In the genomic region with DNA sequence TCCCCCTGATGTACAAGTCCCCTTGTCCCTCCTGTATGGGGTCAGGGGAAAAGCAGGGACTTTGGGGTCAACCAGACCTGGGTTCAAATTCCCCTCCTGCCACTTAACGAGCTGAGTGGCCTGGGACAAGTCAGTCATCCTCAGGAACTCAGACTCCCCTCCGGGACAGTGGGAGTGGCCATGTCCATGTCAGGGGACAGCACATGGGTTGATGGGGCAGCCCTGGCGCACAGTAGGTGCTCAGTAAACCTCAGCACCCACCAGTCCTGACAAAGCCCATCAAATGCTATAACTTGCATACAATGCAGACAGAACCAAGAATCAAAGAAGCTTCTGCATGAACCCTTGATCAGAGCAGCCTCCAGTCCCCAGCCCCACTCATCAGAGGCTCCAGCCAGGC, we compare ENCODE assay signal across 1 cellular context.
TF ChIP-seq lines count a peak whose summit lies in the region.

No MANE protein-coding gene starts in this region.

TF ChIP-seq in IMR-90, 13 proteins besides CTCF, POLR2A, EP300 and RAD21:
- TF ChIP-seq RCOR1 (IDR thresholded peaks at IDR 0.05; ENCODE audit: insufficient replicate concordance, low read length): no peak
- no peak for TF ChIP-seq CHD1 (IDR thresholded peaks at IDR 0.05; ENCODE audit: low read depth, low read length)
- TF ChIP-seq, protein P1, sequence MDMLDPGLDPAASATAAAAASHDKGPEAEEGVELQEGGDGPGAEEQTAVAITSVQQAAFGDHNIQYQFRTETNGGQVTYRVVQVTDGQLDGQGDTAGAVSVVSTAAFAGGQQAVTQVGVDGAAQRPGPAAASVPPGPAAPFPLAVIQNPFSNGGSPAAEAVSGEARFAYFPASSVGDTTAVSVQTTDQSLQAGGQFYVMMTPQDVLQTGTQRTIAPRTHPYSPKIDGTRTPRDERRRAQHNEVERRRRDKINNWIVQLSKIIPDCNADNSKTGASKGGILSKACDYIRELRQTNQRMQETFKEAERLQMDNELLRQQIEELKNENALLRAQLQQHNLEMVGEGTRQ (IDR thresholded peaks at IDR 0.05; ENCODE audit: low read depth, low read length): no peak
- TF ChIP-seq SMC3 (IDR thresholded peaks at IDR 0.05; ENCODE audit: low read depth, low read length): no peak
- no peak for TF ChIP-seq FOS (IDR thresholded peaks at IDR 0.05; ENCODE audit: low read depth, low read length)
- no peak for TF ChIP-seq MXI1 (IDR thresholded peaks at IDR 0.05; ENCODE audit: borderline replicate concordance, low read depth, low read length)
- TF ChIP-seq, protein P2, sequence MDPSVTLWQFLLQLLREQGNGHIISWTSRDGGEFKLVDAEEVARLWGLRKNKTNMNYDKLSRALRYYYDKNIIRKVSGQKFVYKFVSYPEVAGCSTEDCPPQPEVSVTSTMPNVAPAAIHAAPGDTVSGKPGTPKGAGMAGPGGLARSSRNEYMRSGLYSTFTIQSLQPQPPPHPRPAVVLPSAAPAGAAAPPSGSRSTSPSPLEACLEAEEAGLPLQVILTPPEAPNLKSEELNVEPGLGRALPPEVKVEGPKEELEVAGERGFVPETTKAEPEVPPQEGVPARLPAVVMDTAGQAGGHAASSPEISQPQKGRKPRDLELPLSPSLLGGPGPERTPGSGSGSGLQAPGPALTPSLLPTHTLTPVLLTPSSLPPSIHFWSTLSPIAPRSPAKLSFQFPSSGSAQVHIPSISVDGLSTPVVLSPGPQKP (IDR thresholded peaks at IDR 0.05; ENCODE audit: borderline replicate concordance, low read depth, low read length): no peak
- no peak for TF ChIP-seq MAFK (IDR thresholded peaks at IDR 0.05; ENCODE audit: low read depth, low read length)
- no peak for TF ChIP-seq NFE2L2 (IDR thresholded peaks at IDR 0.05; ENCODE audit: low read depth, low read length)
- no peak for TF ChIP-seq RFX5 (IDR thresholded peaks at IDR 0.05; ENCODE audit: low read depth, low read length)
- no peak for TF ChIP-seq BHLHE40 (IDR thresholded peaks at IDR 0.05; ENCODE audit: low read depth, low read length)
- TF ChIP-seq MAZ (IDR thresholded peaks at IDR 0.05; ENCODE audit: borderline replicate concordance, low read depth, low read length): no peak
- TF ChIP-seq CEBPB (IDR thresholded peaks at IDR 0.05; ENCODE audit: low read depth, low read length): no peak
